Comparison of ENCODE assay signal across 9 cellular contexts in the genomic region with DNA sequence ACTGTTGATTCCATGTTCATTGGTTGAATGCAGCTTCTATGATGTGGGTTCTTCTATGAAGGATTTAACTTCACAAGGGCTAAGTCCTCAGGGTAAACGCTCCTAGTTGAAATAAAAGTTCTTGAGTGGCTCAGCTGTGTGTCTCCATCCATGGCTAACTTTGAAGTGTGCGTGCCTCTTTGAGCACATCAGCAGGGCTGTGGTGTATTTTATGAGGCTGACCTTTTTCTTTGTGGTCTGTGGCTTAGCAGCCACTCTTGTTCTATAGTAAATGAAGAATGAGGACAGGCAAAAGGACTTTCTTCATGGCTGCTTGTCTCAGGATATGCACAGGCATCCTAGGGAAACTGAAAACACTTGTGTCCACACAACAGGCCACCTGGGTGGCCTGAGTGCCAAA.
A peak's percentile ranks its signal among the peaks of the same experiment; 100 is the strongest.
DNase-seq lines count a peak whose midpoint lies in the region; ATAC-seq and TF ChIP-seq lines count a peak whose summit lies in the region.
"Had no signal": no experiment of that assay in that cellular context is flagged by ENCODE, and none has a peak within 500 bp of the region (broad histone marks: within the 10 kb centered on the region; RNA-seq: fewer than 3 reads in every experiment).

No MANE protein-coding gene starts in this region.

- H3K4me3 Mint-ChIP-seq in progenitor cell of endocrine pancreas (ENCODE audit: low read depth) = no peak overlapping the region

- no peak overlapping the region for H3K4me3 ChIP-seq in AG04449 (ENCODE audit: low read depth, low read length)
- H3K4me3 ChIP-seq: lung had no signal

- no peaks in the 10 kb centered on the region for H3K27me3 Mint-ChIP-seq in progenitor cell of endocrine pancreas

- POLR2A ChIA-PET in AG04449 (lab: Yijun Ruan, JAX) = no interaction called here

- no peak overlapping the region for H3K27ac Mint-ChIP-seq in progenitor cell of endocrine pancreas

- TF ChIP-seq CTCF in AG04449 (IDR thresholded peaks at IDR 0.05; ENCODE audit: insufficient read depth, low read length, missing control alignments) (no peak), progenitor cell of endocrine pancreas (IDR thresholded peaks at IDR 0.05; ENCODE audit: unreplicated experiment) (no peak)

- H3K36me3 Mint-ChIP-seq in progenitor cell of endocrine pancreas (ENCODE audit: insufficient read depth) = peaks cover 9% of the 10 kb centered on the region

- DNase-seq in AG04449 (ENCODE audit: low read depth, low spot score) (peak; percentile 26), T1000 (lab: John Stamatoyannopoulos, UW) (peak; percentile 17), progenitor cell of endocrine pancreas (ENCODE audit: low spot score, unreplicated experiment) (no peak), NCI-H1436 treated with DMSO at 0.1 percent for 48 hours (lab: John Stamatoyannopoulos, UW) (no peak)
- DNase-seq in effector CD4-positive, alpha-beta T cell = no peak
- no peak for DNase-seq in effector CD8-positive, alpha-beta T cell (lab: John Stamatoyannopoulos, UW)

- peak; percentile 58 for ATAC-seq in GM19328 (IDR thresholded peaks at IDR 0.05; ENCODE audit: unreplicated experiment)
- ATAC-seq in HG03432 (IDR thresholded peaks at IDR 0.05; ENCODE audit: unreplicated experiment) = peak; percentile 76

- CTCF ChIA-PET in AG04449 (lab: Yijun Ruan, JAX) = no interaction called here

- H3K9me3 Mint-ChIP-seq in progenitor cell of endocrine pancreas (ENCODE audit: low read depth) = peaks cover 10% of the 10 kb centered on the region

- peaks cover 7% of the 10 kb centered on the region for H3K4me1 Mint-ChIP-seq in progenitor cell of endocrine pancreas (ENCODE audit: low read depth)

Comparison
In these comparisons a context has a peak if more than half of its experiments do, and no peak if none do; other contexts are left out.
1. DNase-seq: peak in AG04449 (single experiment) and T1000 (single experiment); none in progenitor cell of endocrine pancreas (single experiment), effector CD4-positive, alpha-beta T cell (single experiment), effector CD8-positive, alpha-beta T cell (single experiment) and NCI-H1436 treated with DMSO at 0.1 percent for 48 hours (single experiment).